9 cellular contexts compared by ENCODE assay signal in genomic region chr9:125189361-125190289, GRCh38. TPM values are rescaled to one million over a fixed set of nuclear protein-coding genes. Genes with fewer than 3 reads are reported as not detected.
DNase-seq lines count a peak whose midpoint lies in the region; ATAC-seq, FAIRE-seq and TF ChIP-seq lines count a peak whose summit lies in the region.
"Had no signal": no experiment of that assay in that cellular context is flagged by ENCODE, and none has a peak within 500 bp of the region (broad histone marks: within the 10 kb centered on the region; RNA-seq: fewer than 3 reads in every experiment).

PPP6C (minus strand) TSS chr9:125189803; CDS start chr9:125189718, 85 bp downstream.

- TF ChIP-seq CTCF in AG10803 (conservative IDR thresholded peaks at IDR 0.05; ENCODE audit: low read length): peak; percentile 57
- peak; percentile 50 to 82 (median 74) for TF ChIP-seq CTCF in keratinocyte (optimal IDR thresholded peaks at IDR 0.05 in 1 of 3, IDR thresholded peaks at IDR 0.05 in 1 of 3, conservative IDR thresholded peaks at IDR 0.05 in 1 of 3; ENCODE audit: extremely low read depth in 1 of 3, insufficient read depth in 2 of 3, low read length in 3 of 3)

- no peaks in the 10 kb centered on the region for H3K9me3 ChIP-seq in keratinocyte (ENCODE audit: control insufficient read depth, low read depth, low read length)

- peak; percentile 96 for ATAC-seq in GM19025 (IDR thresholded peaks at IDR 0.05; ENCODE audit: low read depth, unreplicated experiment)
- peak; percentile 97 for ATAC-seq in HG03342 (IDR thresholded peaks at IDR 0.05; ENCODE audit: unreplicated experiment)
- peak; percentile 95 to 97 for ATAC-seq in activated CD4-positive, CD25-positive, alpha-beta regulatory T cell treated with anti-CD3 and anti-CD28 coated beads, Interleukin-2, amount 50 U/mL, for 24 hours

- dilution Hi-C loops in keratinocyte (cut with MboI; ENCODE audit: extremely low pct_ligation_motif_present, low sequenced_read_pairs): no loop called here

- H3K79me2 ChIP-seq in keratinocyte (ENCODE audit: control insufficient read depth, insufficient read depth, low read length): peaks cover 47% of the 10 kb centered on the region

- H3K27me3 ChIP-seq in keratinocyte (ENCODE audit: control insufficient read depth, extremely low read depth, insufficient read depth, low read length): no peaks in the 10 kb centered on the region

- H3K4me3 ChIP-seq in AG10803 (ENCODE audit: low read length): peak within 1 kb of the TSS; percentile 97
- H3K4me3 ChIP-seq in keratinocyte (ENCODE audit: control insufficient read depth in 2 of 3, extremely low read depth in 1 of 3, insufficient read depth in 2 of 3, low read depth in 1 of 3, low read length in 3 of 3): peak within 1 kb of the TSS; percentile 95 to 99 (median 97)

- peaks cover 21% of the 10 kb centered on the region for H3K4me1 ChIP-seq in keratinocyte (ENCODE audit: control insufficient read depth, extremely low read depth, insufficient read depth, low read length)

- H4K20me1 ChIP-seq in keratinocyte (ENCODE audit: control insufficient read depth, extremely low read depth, insufficient read depth, low read length): no peaks in the 10 kb centered on the region

- peak within 1 kb of the TSS; percentile 100 for H3K4me2 ChIP-seq in keratinocyte (ENCODE audit: control insufficient read depth, extremely low read depth, insufficient read depth, low read depth, low read length)

- H3K27ac ChIP-seq in keratinocyte (ENCODE audit: control insufficient read depth, insufficient read depth, low read length): peak within 1 kb of the TSS; percentile 90

- H3K36me3 ChIP-seq in keratinocyte (ENCODE audit: control insufficient read depth in 2 of 2, extremely low read depth in 1 of 2, insufficient read depth in 2 of 2, low read length in 2 of 2): peaks cover 0 to 3% of the 10 kb centered on the region in 2 experiments

- no peak for FAIRE-seq in keratinocyte (lab: Jason Lieb, UNC)
- FAIRE-seq: endometrium had no signal

- peak within 1 kb of the TSS; percentile 96 for H3K9ac ChIP-seq in keratinocyte (ENCODE audit: control insufficient read depth, extremely low read depth, insufficient read depth, low read length)

- no peaks in the 10 kb centered on the region for H3K9me1 ChIP-seq in keratinocyte (ENCODE audit: control insufficient read depth, extremely low read depth, insufficient read depth, low read length)

- DNase-seq in AG10803 (ENCODE audit: low read depth) (peak; percentile 96), NCI-H345 treated with DMSO at 0.1 percent for 48 hours (lab: John Stamatoyannopoulos, UW; ENCODE audit: unreplicated experiment) (peak; percentile 86), cerebellar cortex (ENCODE audit: low spot score) (peak; percentile 97), keratinocyte (ENCODE audit: low read depth, low spot score) (peak; percentile 71)
- peak; percentile 94 to 98 for DNase-seq in stimulated activated CD4-positive, alpha-beta T cell treated with anti-CD3 and anti-CD28 coated beads, Interleukin-15, amount 100 ng/mL, for 1 hour (ENCODE audit: low read depth in 1 of 2, low spot score in 1 of 2)

- H2AFZ ChIP-seq in keratinocyte (ENCODE audit: control insufficient read depth, low read length): peak within 1 kb of the TSS; percentile 97

RNA-seq across cellular contexts. Expression of gene PPP6C, which starts in this region (rescaled TPM):
- polyA plus RNA-seq in keratinocyte: 18.5 to 35.9 TPM (median 28.5 TPM) in 3 replicates
- polyA plus RNA-seq in keratinocyte (2011; ENCODE audit: low read depth): 8.1 TPM
- polyA plus RNA-seq in keratinocyte (2011; cell fraction: cytosol; rRNA removed): 19.9 and 41.8 TPM in 2 replicates
- 14.3 and 17.7 TPM in 2 replicates for polyA plus RNA-seq in keratinocyte (2011; cell fraction: nucleus; rRNA removed)
- polyA plus RNA-seq in keratinocyte (2012; ENCODE audit: low replicate concordance): 22.4 and 22.7 TPM in 2 replicates
- 5.8 to 33.9 TPM (median 15.6 TPM) in 3 replicates for polyA minus RNA-seq in keratinocyte
- polyA minus RNA-seq in keratinocyte (2011; cell fraction: cytosol; rRNA and poly(A)+ RNA removed): 18.8 TPM
- polyA minus RNA-seq in keratinocyte (2011; cell fraction: nucleus; rRNA and poly(A)+ RNA removed): 6.8 and 10.5 TPM in 2 replicates

Comparison
In these comparisons a context has a peak if more than half of its experiments do, and no peak if none do; other contexts are left out.
1. Peak in every context shown above with its lines: DNase-seq, ATAC-seq, H3K4me3 ChIP-seq and H3K27ac ChIP-seq.